In the genomic region with DNA sequence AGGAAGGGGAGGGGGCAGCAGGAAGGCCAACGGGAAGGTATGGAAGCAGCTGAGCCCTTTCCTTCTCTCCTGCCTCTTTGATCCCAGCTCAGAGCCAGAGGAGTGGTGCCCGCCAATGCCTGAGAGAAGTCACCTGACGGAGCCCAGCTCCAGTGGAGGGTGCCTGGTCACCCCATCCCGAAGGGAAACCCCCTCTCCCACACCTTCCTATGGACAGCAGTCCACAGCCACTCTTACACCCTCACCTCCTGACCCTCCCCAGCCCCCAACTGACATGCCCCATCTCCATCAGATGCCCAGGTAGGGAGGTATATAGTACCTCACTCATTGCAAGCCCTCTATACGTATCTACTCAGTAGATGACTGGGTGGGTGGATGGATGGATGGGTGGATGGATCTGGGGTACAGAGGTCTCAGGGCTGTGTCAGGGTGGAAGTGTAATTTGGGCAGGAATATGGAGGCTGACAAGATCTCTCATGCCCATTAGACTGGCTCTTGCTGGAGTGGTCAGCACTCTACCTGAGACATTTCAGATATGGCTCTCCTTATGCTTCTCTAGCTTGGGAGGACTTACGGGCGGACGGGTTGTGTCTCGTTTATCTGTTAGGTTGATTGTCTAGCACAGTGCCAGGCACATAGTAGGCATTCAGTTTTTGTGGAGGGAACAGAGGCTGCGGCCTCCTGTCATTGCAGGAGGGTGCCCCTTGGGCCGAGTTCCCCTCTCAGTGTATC, we compare ENCODE assay signal across 15 cellular contexts. TPM values are rescaled to one million over a fixed set of nuclear protein-coding genes. Genes with fewer than 3 reads are reported as not detected.
DNase-seq lines count a peak whose midpoint lies in the region; ATAC-seq and TF ChIP-seq lines count a peak whose summit lies in the region.
"Had no signal": no experiment of that assay in that cellular context is flagged by ENCODE, and none has a peak within 500 bp of the region (broad histone marks: within the 10 kb centered on the region; RNA-seq: fewer than 3 reads in every experiment).

No MANE protein-coding gene starts in this region.

- peak; percentile 4 for DNase-seq in D341Med (ENCODE audit: low spot score)
- no peak for DNase-seq in central memory CD8-positive, alpha-beta T cell (ENCODE audit: low spot score in 2 of 2)
- DNase-seq in neural crest cell (ENCODE audit: low read depth, low spot score), result no peak
- no peak for DNase-seq in AG08395 (ENCODE audit: low spot score)
- DNase-seq in stimulated activated CD4-positive, alpha-beta T cell treated with anti-CD3 and anti-CD28 coated beads, Interleukin-4, amount 100 ng/mL, for 4 hours, result no peak
- no peak for DNase-seq in smooth muscle cell (lab: John Stamatoyannopoulos, UW; ENCODE audit: unreplicated experiment)
- DNase-seq: C1 segment of cervical spinal cord; COR-L47; NCI-H1436 treated with DMSO at 0.1 percent for 48 hours; NCI-H2081 treated with DMSO at 0.1 percent for 48 hours; NCI-H226; NCI-H69; NK-92 treated with Interleukin-12 subunit alpha and Interleukin-12 subunit beta, amount 100 ng/mL, for 24 hours had no signal

- H3K4me1 ChIP-seq in BLaER1, result peaks cover 66% of the 10 kb centered on the region
- no peaks in the 10 kb centered on the region for H3K4me1 ChIP-seq in smooth muscle cell (ENCODE audit: low read depth)

- H3K27ac Mint-ChIP-seq in central memory CD8-positive, alpha-beta T cell (ENCODE audit: low read depth), result no peak overlapping the region
- no peak overlapping the region for H3K27ac Mint-ChIP-seq in neural crest cell (ENCODE audit: unreplicated experiment)

- WGBS in smooth muscle cell (ENCODE audit: low lambda C conversion rate), result 94% methylated on average over 11 of the region's 11 CpGs

- peaks cover 11% of the 10 kb centered on the region for H3K27me3 Mint-ChIP-seq in central memory CD8-positive, alpha-beta T cell
- peaks cover 32% of the 10 kb centered on the region for H3K27me3 Mint-ChIP-seq in neural crest cell (ENCODE audit: low read depth)

- H3K4me2 ChIP-seq in BLaER1, result peak overlapping the region; percentile 88; the same call in 1 of the 2 replicates
- H3K4me2 ChIP-seq in smooth muscle cell, result no peak overlapping the region

- TF ChIP-seq CTCF in neural crest cell (conservative IDR thresholded peaks at IDR 0.05), result no peak
- TF ChIP-seq CTCF in smooth muscle cell (IDR thresholded peaks at IDR 0.05; ENCODE audit: borderline replicate concordance, insufficient read depth, poor library complexity, severe bottlenecking), result no peak

- H3K9me3 Mint-ChIP-seq in central memory CD8-positive, alpha-beta T cell, result no peaks in the 10 kb centered on the region
- no peaks in the 10 kb centered on the region for H3K9me3 Mint-ChIP-seq in neural crest cell

- H3K4me3 ChIP-seq in BLaER1 (no peak overlapping the region), smooth muscle cell (no peak overlapping the region)
- H3K4me3 ChIP-seq: SJSA1 had no signal

- ATAC-seq in central memory CD8-positive, alpha-beta T cell (replicated peaks; ENCODE audit: extremely low read depth, poor library complexity, severe bottlenecking), result no peak

- H3K27me3 ChIP-seq in BLaER1, result no peaks in the 10 kb centered on the region
- H3K27me3 ChIP-seq in smooth muscle cell (ENCODE audit: low read depth), result peaks cover 23% of the 10 kb centered on the region
- H3K27me3 ChIP-seq: SJSA1 had no signal

- H3K36me3 Mint-ChIP-seq in central memory CD8-positive, alpha-beta T cell (ENCODE audit: insufficient read depth), result peaks cover 6% of the 10 kb centered on the region
- H3K36me3 Mint-ChIP-seq in neural crest cell (ENCODE audit: low read depth), result no peaks in the 10 kb centered on the region

- no peaks in the 10 kb centered on the region for H3K79me2 ChIP-seq in smooth muscle cell (ENCODE audit: low read depth)

- no peak overlapping the region for H2AFZ ChIP-seq in smooth muscle cell (ENCODE audit: low read depth)

- no peaks in the 10 kb centered on the region for H3F3A ChIP-seq in smooth muscle cell (ENCODE audit: low read depth)

- peaks cover 27% of the 10 kb centered on the region for H3K4me1 Mint-ChIP-seq in central memory CD8-positive, alpha-beta T cell
- peaks cover 26% of the 10 kb centered on the region for H3K4me1 Mint-ChIP-seq in neural crest cell

- H3K27ac ChIP-seq in BLaER1, result no peak overlapping the region
- H3K27ac ChIP-seq in smooth muscle cell (ENCODE audit: low read depth), result no peak overlapping the region
- H3K27ac ChIP-seq: SJSA1 had no signal

- peak overlapping the region; percentile 78 for H3K4me3 Mint-ChIP-seq in central memory CD8-positive, alpha-beta T cell
- H3K4me3 Mint-ChIP-seq in neural crest cell, result peak overlapping the region; percentile 32

- H3K9ac ChIP-seq in BLaER1 (no peak overlapping the region), smooth muscle cell (ENCODE audit: low read depth) (no peak overlapping the region)

- H3K36me3 ChIP-seq in BLaER1 (no peaks in the 10 kb centered on the region), smooth muscle cell (ENCODE audit: low read depth) (no peaks in the 10 kb centered on the region)
- H3K36me3 ChIP-seq: SJSA1 had no signal

- H3K9me3 ChIP-seq in BLaER1 (no peaks in the 10 kb centered on the region), smooth muscle cell (replicated peaks; ENCODE audit: low read depth) (no peaks in the 10 kb centered on the region)
- H3K9me3 ChIP-seq: SJSA1 had no signal

- no peaks in the 10 kb centered on the region for H4K20me1 ChIP-seq in BLaER1
- H4K20me1 ChIP-seq in smooth muscle cell (ENCODE audit: low read depth), result no peaks in the 10 kb centered on the region

RNA-seq across cellular contexts. Expression of gene ROBO3, which starts 13.4 kb away (rescaled TPM):
- 17.8 and 19.7 TPM in 2 replicates for total RNA-seq in neural crest cell
- total RNA-seq in smooth muscle cell, result 8.9 and 10.4 TPM in 2 replicates
- polyA plus RNA-seq in smooth muscle cell, result 10.8 and 12.8 TPM in 2 replicates

RNA-seq across cellular contexts. Expression of gene ROBO4, which starts 19.0 kb away (rescaled TPM):
- 0.05 and 0.07 TPM in 2 replicates for total RNA-seq in neural crest cell
- total RNA-seq in smooth muscle cell, result not detected in 2 replicates
- 0.06 and 0.40 TPM in 2 replicates for polyA plus RNA-seq in smooth muscle cell

RNA-seq across cellular contexts. Expression of gene HEPN1, which starts 40.4 kb away (rescaled TPM):
- total RNA-seq in neural crest cell, result not detected in 2 replicates
- not detected in 2 replicates for total RNA-seq in smooth muscle cell
- polyA plus RNA-seq in smooth muscle cell, result not detected in 2 replicates
- total RNA-seq: SJSA1 had no signal

RNA-seq across cellular contexts. Expression of gene HEPACAM, which starts 57.2 kb away (rescaled TPM):
- 0.11 TPM in 1 of 2 replicates, not detected in the other for total RNA-seq in neural crest cell
- not detected in 2 replicates for total RNA-seq in smooth muscle cell
- not detected in 2 replicates for polyA plus RNA-seq in smooth muscle cell
- total RNA-seq: SJSA1 had no signal
